Comparison of ENCODE assay signal across 1 cellular context in genomic region chr17:79995691-79996090, GRCh38.
TF ChIP-seq lines count a peak whose summit lies in the region.

No MANE protein-coding gene starts in this region.

TF ChIP-seq in HepG2, 621 proteins besides CTCF, POLR2A, EP300 and RAD21:
- TF ChIP-seq ZNF260 (CRISPR knock-in tag; IDR thresholded peaks at IDR 0.05; ENCODE audit: borderline replicate concordance, low read depth): no peak
- TF ChIP-seq AGO1 (IDR thresholded peaks at IDR 0.05; ENCODE audit: low read depth, low read length, poor library complexity, severe bottlenecking): no peak
- TF ChIP-seq ARNT (IDR thresholded peaks at IDR 0.05): no peak
- TF ChIP-seq KDM6A (CRISPR knock-in tag; IDR thresholded peaks at IDR 0.05; ENCODE audit: low read depth): no peak
- TF ChIP-seq MAF1 (CRISPR knock-in tag; IDR thresholded peaks at IDR 0.05; ENCODE audit: borderline replicate concordance): no peak
- TF ChIP-seq TBP (CRISPR knock-in tag; IDR thresholded peaks at IDR 0.05): no peak
- TF ChIP-seq SMAD3 (CRISPR knock-in tag; IDR thresholded peaks at IDR 0.05): no peak
- no peak for TF ChIP-seq U2AF2 (IDR thresholded peaks at IDR 0.05; ENCODE audit: low read depth, low read length)
- no peak for TF ChIP-seq FOXP4 (CRISPR knock-in tag; IDR thresholded peaks at IDR 0.05)
- no peak for TF ChIP-seq AGO2 (optimal IDR thresholded peaks at IDR 0.05; ENCODE audit: low read depth, low read length)
